ENCODE assay signal across 2 cellular contexts in the genomic region with DNA sequence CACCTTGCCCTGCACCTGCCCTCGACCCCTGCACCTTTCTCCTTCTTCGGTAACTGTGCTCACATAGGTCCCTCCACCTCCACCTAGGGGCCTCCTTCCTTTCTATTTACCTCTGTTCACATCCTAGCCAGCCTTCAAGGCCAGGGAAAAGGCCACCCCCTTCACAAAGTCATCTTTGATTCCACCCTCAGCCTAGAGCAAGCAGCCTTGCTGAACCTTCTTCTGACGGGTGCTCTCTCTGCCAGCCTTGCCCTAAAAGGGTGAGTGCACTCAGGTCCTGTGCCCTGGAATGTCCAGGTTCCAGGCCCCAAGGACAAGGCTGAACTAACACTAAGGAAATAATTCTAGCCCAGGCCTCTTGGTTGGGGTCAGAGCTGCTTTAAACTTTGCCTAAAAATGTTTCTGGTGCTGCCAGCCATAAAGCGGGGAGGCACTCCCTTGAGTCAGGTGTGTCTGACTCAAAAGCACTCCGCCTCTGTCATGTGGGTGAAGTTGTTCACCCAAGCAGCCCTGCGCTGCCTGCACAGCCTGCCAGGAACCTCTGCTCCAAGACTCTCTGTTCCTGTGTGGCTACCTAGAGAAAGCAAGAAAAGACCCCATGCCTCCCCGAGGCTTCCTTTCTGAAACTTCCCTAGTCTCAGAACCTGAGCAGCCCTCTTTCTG.
TF ChIP-seq lines count a peak whose summit lies in the region.

No MANE protein-coding gene starts in this region.

TF ChIP-seq in WTC11, 78 proteins besides CTCF, POLR2A, EP300 and RAD21:
- TF ChIP-seq, protein P1, sequence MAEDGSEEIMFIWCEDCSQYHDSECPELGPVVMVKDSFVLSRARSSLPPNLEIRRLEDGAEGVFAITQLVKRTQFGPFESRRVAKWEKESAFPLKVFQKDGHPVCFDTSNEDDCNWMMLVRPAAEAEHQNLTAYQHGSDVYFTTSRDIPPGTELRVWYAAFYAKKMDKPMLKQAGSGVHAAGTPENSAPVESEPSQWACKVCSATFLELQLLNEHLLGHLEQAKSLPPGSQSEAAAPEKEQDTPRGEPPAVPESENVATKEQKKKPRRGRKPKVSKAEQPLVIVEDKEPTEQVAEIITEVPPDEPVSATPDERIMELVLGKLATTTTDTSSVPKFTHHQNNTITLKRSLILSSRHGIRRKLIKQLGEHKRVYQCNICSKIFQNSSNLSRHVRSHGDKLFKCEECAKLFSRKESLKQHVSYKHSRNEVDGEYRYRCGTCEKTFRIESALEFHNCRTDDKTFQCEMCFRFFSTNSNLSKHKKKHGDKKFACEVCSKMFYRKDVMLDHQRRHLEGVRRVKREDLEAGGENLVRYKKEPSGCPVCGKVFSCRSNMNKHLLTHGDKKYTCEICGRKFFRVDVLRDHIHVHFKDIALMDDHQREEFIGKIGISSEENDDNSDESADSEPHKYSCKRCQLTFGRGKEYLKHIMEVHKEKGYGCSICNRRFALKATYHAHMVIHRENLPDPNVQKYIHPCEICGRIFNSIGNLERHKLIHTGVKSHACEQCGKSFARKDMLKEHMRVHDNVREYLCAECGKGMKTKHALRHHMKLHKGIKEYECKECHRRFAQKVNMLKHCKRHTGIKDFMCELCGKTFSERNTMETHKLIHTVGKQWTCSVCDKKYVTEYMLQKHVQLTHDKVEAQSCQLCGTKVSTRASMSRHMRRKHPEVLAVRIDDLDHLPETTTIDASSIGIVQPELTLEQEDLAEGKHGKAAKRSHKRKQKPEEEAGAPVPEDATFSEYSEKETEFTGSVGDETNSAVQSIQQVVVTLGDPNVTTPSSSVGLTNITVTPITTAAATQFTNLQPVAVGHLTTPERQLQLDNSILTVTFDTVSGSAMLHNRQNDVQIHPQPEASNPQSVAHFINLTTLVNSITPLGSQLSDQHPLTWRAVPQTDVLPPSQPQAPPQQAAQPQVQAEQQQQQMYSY (CRISPR knock-in tag; IDR thresholded peaks at IDR 0.05): no peak
- TF ChIP-seq ZNF232 (CRISPR knock-in tag; IDR thresholded peaks at IDR 0.05) (no peak), JAZF1 (CRISPR knock-in tag; IDR thresholded peaks at IDR 0.05) (no peak), MYBL2 (CRISPR knock-in tag; IDR thresholded peaks at IDR 0.05) (no peak), NR1H2 (CRISPR knock-in tag; IDR thresholded peaks at IDR 0.05) (no peak), TEAD4 (CRISPR knock-in tag; IDR thresholded peaks at IDR 0.05) (no peak), NFYB (CRISPR knock-in tag; conservative IDR thresholded peaks at IDR 0.05; ENCODE audit: low read depth) (no peak), ZNF138 (CRISPR knock-in tag; conservative IDR thresholded peaks at IDR 0.05) (no peak), CREB1 (CRISPR knock-in tag; IDR thresholded peaks at IDR 0.05) (no peak)
- TF ChIP-seq, protein P2, sequence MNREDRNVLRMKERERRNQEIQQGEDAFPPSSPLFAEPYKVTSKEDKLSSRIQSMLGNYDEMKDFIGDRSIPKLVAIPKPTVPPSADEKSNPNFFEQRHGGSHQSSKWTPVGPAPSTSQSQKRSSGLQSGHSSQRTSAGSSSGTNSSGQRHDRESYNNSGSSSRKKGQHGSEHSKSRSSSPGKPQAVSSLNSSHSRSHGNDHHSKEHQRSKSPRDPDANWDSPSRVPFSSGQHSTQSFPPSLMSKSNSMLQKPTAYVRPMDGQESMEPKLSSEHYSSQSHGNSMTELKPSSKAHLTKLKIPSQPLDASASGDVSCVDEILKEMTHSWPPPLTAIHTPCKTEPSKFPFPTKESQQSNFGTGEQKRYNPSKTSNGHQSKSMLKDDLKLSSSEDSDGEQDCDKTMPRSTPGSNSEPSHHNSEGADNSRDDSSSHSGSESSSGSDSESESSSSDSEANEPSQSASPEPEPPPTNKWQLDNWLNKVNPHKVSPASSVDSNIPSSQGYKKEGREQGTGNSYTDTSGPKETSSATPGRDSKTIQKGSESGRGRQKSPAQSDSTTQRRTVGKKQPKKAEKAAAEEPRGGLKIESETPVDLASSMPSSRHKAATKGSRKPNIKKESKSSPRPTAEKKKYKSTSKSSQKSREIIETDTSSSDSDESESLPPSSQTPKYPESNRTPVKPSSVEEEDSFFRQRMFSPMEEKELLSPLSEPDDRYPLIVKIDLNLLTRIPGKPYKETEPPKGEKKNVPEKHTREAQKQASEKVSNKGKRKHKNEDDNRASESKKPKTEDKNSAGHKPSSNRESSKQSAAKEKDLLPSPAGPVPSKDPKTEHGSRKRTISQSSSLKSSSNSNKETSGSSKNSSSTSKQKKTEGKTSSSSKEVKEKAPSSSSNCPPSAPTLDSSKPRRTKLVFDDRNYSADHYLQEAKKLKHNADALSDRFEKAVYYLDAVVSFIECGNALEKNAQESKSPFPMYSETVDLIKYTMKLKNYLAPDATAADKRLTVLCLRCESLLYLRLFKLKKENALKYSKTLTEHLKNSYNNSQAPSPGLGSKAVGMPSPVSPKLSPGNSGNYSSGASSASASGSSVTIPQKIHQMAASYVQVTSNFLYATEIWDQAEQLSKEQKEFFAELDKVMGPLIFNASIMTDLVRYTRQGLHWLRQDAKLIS (CRISPR knock-in tag; IDR thresholded peaks at IDR 0.05; ENCODE audit: borderline replicate concordance): no peak
- TF ChIP-seq, protein P3, sequence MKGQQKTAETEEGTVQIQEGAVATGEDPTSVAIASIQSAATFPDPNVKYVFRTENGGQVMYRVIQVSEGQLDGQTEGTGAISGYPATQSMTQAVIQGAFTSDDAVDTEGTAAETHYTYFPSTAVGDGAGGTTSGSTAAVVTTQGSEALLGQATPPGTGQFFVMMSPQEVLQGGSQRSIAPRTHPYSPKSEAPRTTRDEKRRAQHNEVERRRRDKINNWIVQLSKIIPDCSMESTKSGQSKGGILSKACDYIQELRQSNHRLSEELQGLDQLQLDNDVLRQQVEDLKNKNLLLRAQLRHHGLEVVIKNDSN (CRISPR knock-in tag; IDR thresholded peaks at IDR 0.05): no peak
TF ChIP-seq in WTC11: peak in this region for 0.

TF ChIP-seq in HepG2, 621 proteins besides CTCF, POLR2A, EP300 and RAD21:
- TF ChIP-seq ZNF207 (IDR thresholded peaks at IDR 0.05; ENCODE audit: borderline replicate concordance): no peak
- TF ChIP-seq PCBP1 (IDR thresholded peaks at IDR 0.05; ENCODE audit: borderline replicate concordance, low read depth, low read length): no peak
- no peak for TF ChIP-seq ZNF331 (CRISPR knock-in tag; IDR thresholded peaks at IDR 0.05)
- TF ChIP-seq THYN1 (CRISPR knock-in tag; IDR thresholded peaks at IDR 0.05; ENCODE audit: borderline replicate concordance, low read depth): no peak
- TF ChIP-seq GATA4 (IDR thresholded peaks at IDR 0.05; ENCODE audit: borderline replicate concordance, low read depth): no peak
- TF ChIP-seq AGO2 (optimal IDR thresholded peaks at IDR 0.05; ENCODE audit: low read depth, low read length): no peak
- TF ChIP-seq, protein P4, sequence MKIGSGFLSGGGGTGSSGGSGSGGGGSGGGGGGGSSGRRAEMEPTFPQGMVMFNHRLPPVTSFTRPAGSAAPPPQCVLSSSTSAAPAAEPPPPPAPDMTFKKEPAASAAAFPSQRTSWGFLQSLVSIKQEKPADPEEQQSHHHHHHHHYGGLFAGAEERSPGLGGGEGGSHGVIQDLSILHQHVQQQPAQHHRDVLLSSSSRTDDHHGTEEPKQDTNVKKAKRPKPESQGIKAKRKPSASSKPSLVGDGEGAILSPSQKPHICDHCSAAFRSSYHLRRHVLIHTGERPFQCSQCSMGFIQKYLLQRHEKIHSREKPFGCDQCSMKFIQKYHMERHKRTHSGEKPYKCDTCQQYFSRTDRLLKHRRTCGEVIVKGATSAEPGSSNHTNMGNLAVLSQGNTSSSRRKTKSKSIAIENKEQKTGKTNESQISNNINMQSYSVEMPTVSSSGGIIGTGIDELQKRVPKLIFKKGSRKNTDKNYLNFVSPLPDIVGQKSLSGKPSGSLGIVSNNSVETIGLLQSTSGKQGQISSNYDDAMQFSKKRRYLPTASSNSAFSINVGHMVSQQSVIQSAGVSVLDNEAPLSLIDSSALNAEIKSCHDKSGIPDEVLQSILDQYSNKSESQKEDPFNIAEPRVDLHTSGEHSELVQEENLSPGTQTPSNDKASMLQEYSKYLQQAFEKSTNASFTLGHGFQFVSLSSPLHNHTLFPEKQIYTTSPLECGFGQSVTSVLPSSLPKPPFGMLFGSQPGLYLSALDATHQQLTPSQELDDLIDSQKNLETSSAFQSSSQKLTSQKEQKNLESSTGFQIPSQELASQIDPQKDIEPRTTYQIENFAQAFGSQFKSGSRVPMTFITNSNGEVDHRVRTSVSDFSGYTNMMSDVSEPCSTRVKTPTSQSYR (CRISPR knock-in tag; IDR thresholded peaks at IDR 0.05; ENCODE audit: borderline replicate concordance): no peak
- TF ChIP-seq, protein P5, sequence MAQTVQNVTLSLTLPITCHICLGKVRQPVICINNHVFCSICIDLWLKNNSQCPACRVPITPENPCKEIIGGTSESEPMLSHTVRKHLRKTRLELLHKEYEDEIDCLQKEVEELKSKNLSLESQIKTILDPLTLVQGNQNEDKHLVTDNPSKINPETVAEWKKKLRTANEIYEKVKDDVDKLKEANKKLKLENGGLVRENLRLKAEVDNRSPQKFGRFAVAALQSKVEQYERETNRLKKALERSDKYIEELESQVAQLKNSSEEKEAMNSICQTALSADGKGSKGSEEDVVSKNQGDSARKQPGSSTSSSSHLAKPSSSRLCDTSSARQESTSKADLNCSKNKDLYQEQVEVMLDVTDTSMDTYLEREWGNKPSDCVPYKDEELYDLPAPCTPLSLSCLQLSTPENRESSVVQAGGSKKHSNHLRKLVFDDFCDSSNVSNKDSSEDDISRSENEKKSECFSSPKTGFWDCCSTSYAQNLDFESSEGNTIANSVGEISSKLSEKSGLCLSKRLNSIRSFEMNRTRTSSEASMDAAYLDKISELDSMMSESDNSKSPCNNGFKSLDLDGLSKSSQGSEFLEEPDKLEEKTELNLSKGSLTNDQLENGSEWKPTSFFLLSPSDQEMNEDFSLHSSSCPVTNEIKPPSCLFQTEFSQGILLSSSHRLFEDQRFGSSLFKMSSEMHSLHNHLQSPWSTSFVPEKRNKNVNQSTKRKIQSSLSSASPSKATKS (CRISPR knock-in tag; IDR thresholded peaks at IDR 0.05): no peak
- no peak for TF ChIP-seq MED1 (CRISPR knock-in tag; IDR thresholded peaks at IDR 0.05)
- no peak for TF ChIP-seq MLLT10 (CRISPR knock-in tag; IDR thresholded peaks at IDR 0.05)
- TF ChIP-seq, protein P6, sequence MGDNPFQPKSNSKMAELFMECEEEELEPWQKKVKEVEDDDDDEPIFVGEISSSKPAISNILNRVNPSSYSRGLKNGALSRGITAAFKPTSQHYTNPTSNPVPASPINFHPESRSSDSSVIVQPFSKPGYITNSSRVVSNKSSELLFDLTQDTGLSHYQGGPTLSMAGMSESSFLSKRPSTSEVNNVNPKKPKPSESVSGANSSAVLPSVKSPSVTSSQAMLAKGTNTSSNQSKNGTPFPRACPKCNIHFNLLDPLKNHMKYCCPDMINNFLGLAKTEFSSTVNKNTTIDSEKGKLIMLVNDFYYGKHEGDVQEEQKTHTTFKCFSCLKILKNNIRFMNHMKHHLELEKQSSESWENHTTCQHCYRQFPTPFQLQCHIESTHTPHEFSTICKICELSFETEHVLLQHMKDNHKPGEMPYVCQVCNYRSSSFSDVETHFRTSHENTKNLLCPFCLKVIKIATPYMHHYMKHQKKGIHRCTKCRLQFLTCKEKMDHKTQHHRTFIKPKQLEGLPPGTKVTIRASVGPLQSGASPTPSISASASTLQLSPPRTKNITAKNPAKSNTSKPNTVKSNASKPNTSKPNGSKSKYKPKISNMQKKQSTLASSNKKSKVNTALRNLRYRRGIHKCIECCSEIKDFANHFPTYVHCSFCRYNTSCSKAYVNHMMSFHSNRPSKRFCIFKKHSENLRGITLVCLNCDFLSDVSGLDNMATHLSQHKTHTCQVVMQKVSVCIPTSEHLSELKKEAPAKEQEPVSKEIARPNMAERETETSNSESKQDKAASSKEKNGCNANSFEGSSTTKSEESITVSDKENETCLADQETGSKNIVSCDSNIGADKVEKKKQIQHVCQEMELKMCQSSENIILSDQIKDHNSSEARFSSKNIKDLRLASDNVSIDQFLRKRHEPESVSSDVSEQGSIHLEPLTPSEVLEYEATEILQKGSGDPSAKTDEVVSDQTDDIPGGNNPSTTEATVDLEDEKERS (CRISPR knock-in tag; IDR thresholded peaks at IDR 0.05): no peak
- no peak for TF ChIP-seq SRF (IDR thresholded peaks at IDR 0.05; ENCODE audit: low read depth, low read length)
- TF ChIP-seq GATAD1 (CRISPR knock-in tag; IDR thresholded peaks at IDR 0.05): no peak
- no peak for TF ChIP-seq RNF2 (conservative IDR thresholded peaks at IDR 0.05; ENCODE audit: low read depth)
- TF ChIP-seq TEAD2 (CRISPR knock-in tag; IDR thresholded peaks at IDR 0.05): no peak
- no peak for TF ChIP-seq ZNF570 (CRISPR knock-in tag; IDR thresholded peaks at IDR 0.05; ENCODE audit: borderline replicate concordance)
- TF ChIP-seq MTF2 (CRISPR knock-in tag; IDR thresholded peaks at IDR 0.05; ENCODE audit: borderline replicate concordance): no peak
- TF ChIP-seq KLF9 (CRISPR knock-in tag; IDR thresholded peaks at IDR 0.05; ENCODE audit: low read depth): no peak
- no peak for TF ChIP-seq ATAD3A (CRISPR knock-in tag; IDR thresholded peaks at IDR 0.05)
